18 cellular contexts compared by ENCODE assay signal in genomic region chr20:58227391-58228102, GRCh38. TPM values are rescaled to one million over a fixed set of nuclear protein-coding genes. Genes with fewer than 3 reads are reported as not detected.
DNase-seq lines count a peak whose midpoint lies in the region; ATAC-seq and TF ChIP-seq lines count a peak whose summit lies in the region.
"Had no signal": no experiment of that assay in that cellular context is flagged by ENCODE, and none has a peak within 500 bp of the region (broad histone marks: within the 10 kb centered on the region; RNA-seq: fewer than 3 reads in every experiment).

No MANE protein-coding gene starts in this region.

- no peak overlapping the region for H3K4me3 ChIP-seq in IMR-90 (ENCODE audit: insufficient read depth, low read depth, low read length)
- peak overlapping the region; percentile 49 for H3K4me3 ChIP-seq in osteoblast (ENCODE audit: insufficient read depth, low read length)
- no peak overlapping the region for H3K4me3 ChIP-seq in HAP-1
- H3K4me3 ChIP-seq: GM12878, psoas muscle had no signal

- no peak overlapping the region for H3K56ac ChIP-seq in IMR-90 (ENCODE audit: extremely low read depth, insufficient read depth, low read length)

- ATAC-seq in IMR-90 (ENCODE audit: low read depth): no peak
- ATAC-seq: GM12878 had no signal

- no peak overlapping the region for H4K5ac ChIP-seq in IMR-90 (ENCODE audit: low read depth, low read length)

- H3K4ac ChIP-seq in IMR-90 (ENCODE audit: low read depth, low read length): no peak overlapping the region

- H3K27me3 Mint-ChIP-seq in glutamatergic neuron (ENCODE audit: unreplicated experiment): peaks cover 28% of the 10 kb centered on the region

- H3K79me2 ChIP-seq in osteoblast (ENCODE audit: insufficient read depth, low read length): no peaks in the 10 kb centered on the region

- TF ChIP-seq CTCF in IMR-90 (conservative IDR thresholded peaks at IDR 0.05; ENCODE audit: low read depth, low read length): no peak
- TF ChIP-seq CTCF in glutamatergic neuron (IDR thresholded peaks at IDR 0.05; ENCODE audit: partially characterized antibody, unreplicated experiment): no peak
- no peak for TF ChIP-seq CTCF in osteoblast (IDR thresholded peaks at IDR 0.05; ENCODE audit: extremely low read depth, low read depth, low read length)

- no peaks in the 10 kb centered on the region for H3K9me1 ChIP-seq in IMR-90 (ENCODE audit: insufficient read depth, low read length)

- H3K27ac ChIP-seq in IMR-90 (ENCODE audit: insufficient read depth, low read length): no peak overlapping the region
- H3K27ac ChIP-seq in osteoblast (ENCODE audit: low read depth, low read length): no peak overlapping the region
- H3K27ac ChIP-seq: psoas muscle, upper lobe of left lung had no signal

- no TSS peak for BruUV-seq in IMR-90 (replicated peaks; lab: Mats Ljungman, UMichigan)

- H4K91ac ChIP-seq in IMR-90 (ENCODE audit: insufficient read depth, low read depth, low read length): no peak overlapping the region

- H2AFZ ChIP-seq in IMR-90 (replicated peaks; ENCODE audit: low read length, poor library complexity) (no peak overlapping the region), osteoblast (ENCODE audit: low read length) (no peak overlapping the region)

- H3K27me3 ChIP-seq in IMR-90 (ENCODE audit: control insufficient read depth, insufficient read depth, low read length): peaks cover 28% of the 10 kb centered on the region
- peaks cover 37% of the 10 kb centered on the region for H3K27me3 ChIP-seq in osteoblast (ENCODE audit: insufficient read depth, low read length)
- H3K27me3 ChIP-seq in HAP-1 (ENCODE audit: low read depth): peaks cover 79% of the 10 kb centered on the region

- no peak for DNase-seq in IMR-90
- DNase-seq in glutamatergic neuron: no peak
- no peak for DNase-seq in osteoblast (ENCODE audit: insufficient read length, low spot score, missing footprints)
- no peak for DNase-seq in HAP-1 (ENCODE audit: low spot score in 2 of 2)
- DNase-seq in dermis blood vessel endothelial cell: no peak
- DNase-seq in activated gamma-delta T cell treated with Interleukin-2 at 50 U/mL for 16 hours: no peak
- DNase-seq: activated CD4-positive, alpha-beta T cell treated with anti-CD3 and anti-CD28 coated beads for 48 hours; CD4-positive, CD25-positive, alpha-beta regulatory T cell; NCI-H2107; NCI-H82; psoas muscle; RPMI8226 had no signal

- H2BK120ac ChIP-seq in IMR-90 (ENCODE audit: low read depth, low read length): no peak overlapping the region

- peak overlapping the region; percentile 43; the same call in 1 of the 2 replicates for H3K23ac ChIP-seq in IMR-90 (ENCODE audit: low read depth, low read length)

- 100% methylated on average over 2 of the region's 5 CpGs; no CpG with 5 or more reads in 1 of the 2 experiments for WGBS in IMR-90 (ENCODE audit: extremely low coverage in 2 of 2, insufficient read length in 1 of 2), 2 experiments

- no peak overlapping the region for H4K8ac ChIP-seq in IMR-90 (ENCODE audit: low read depth in 2 of 2, low read length in 2 of 2)

- H2AK5ac ChIP-seq in IMR-90 (ENCODE audit: low read depth, low read length): no peak overlapping the region

- dilution Hi-C loops in IMR-90 (cut with HindIII; ENCODE audit: low sequenced_read_pairs, unreplicated experiment): loop anchor here (25.0 kb wide), 1 partner anchor 435 kb away; the partner anchor contains the start of gene STX16

- H3K4me2 ChIP-seq in IMR-90 (ENCODE audit: low read depth, low read length) (no peak overlapping the region; the same call in 1 of the 2 replicates), osteoblast (ENCODE audit: insufficient read depth, low read length) (peak overlapping the region; percentile 71)

- no peaks in the 10 kb centered on the region for H3K9me3 ChIP-seq in ES-I3 (ENCODE audit: control insufficient read depth, insufficient read depth, low read length)
- peaks cover 2% of the 10 kb centered on the region; the same call in 1 of the 2 replicates for H3K9me3 ChIP-seq in IMR-90 (ENCODE audit: control insufficient read depth, insufficient read depth, low read length)
- H3K9me3 ChIP-seq in osteoblast (ENCODE audit: low read depth, low read length): no peaks in the 10 kb centered on the region
- H3K9me3 ChIP-seq in HAP-1: no peaks in the 10 kb centered on the region
- H3K9me3 ChIP-seq: psoas muscle, upper lobe of left lung had no signal

- in situ Hi-C loops in IMR-90 (cut with MboI; ENCODE audit: low sequenced_read_pairs) (loop anchor here (10.0 to 25.0 kb wide), 2 partner anchors 627 to 810 kb away; partner anchors contain the start of genes ATP5F1E, GNAS, GNAS-AS1 and PRELID3B), HAP-1 (cut with MboI; ENCODE audit: low sequenced_read_pairs) (loop anchor here (25.0 kb wide), 1 partner anchor 460 kb away; the partner anchor contains the start of gene NPEPL1)

- H3K9me3 Mint-ChIP-seq in glutamatergic neuron (ENCODE audit: unreplicated experiment): peaks cover 8% of the 10 kb centered on the region

- intact Hi-C loops in IMR-90 (cut with micrococcal nuclease): no loop called here

- peaks cover 10% of the 10 kb centered on the region for H3K36me3 Mint-ChIP-seq in glutamatergic neuron (ENCODE audit: unreplicated experiment)

- H2BK5ac ChIP-seq in IMR-90 (ENCODE audit: low read depth, low read length, poor library complexity, severe bottlenecking): no peak overlapping the region

- peak overlapping the region; percentile 4 for H3K27ac Mint-ChIP-seq in glutamatergic neuron (ENCODE audit: unreplicated experiment)

- no peak overlapping the region for H2BK15ac ChIP-seq in IMR-90 (ENCODE audit: low read depth, low read length)

- peaks cover 7% of the 10 kb centered on the region for H3K4me1 Mint-ChIP-seq in glutamatergic neuron (ENCODE audit: low read depth, unreplicated experiment)

- CTCF ChIA-PET in IMR-90 (lab: Yijun Ruan, JAX): no interaction called here

- H3K4me3 Mint-ChIP-seq in glutamatergic neuron (ENCODE audit: unreplicated experiment): peak overlapping the region; percentile 82

- TF ChIP-seq RAD21 in IMR-90 (IDR thresholded peaks at IDR 0.05; ENCODE audit: low read length): no peak

- H3K4me1 ChIP-seq in ES-I3 (ENCODE audit: insufficient read depth, low read length) (no peaks in the 10 kb centered on the region), IMR-90 (ENCODE audit: control insufficient read depth, insufficient read depth, low read length) (no peaks in the 10 kb centered on the region), osteoblast (ENCODE audit: insufficient read depth, low read length) (peaks cover 6% of the 10 kb centered on the region), HAP-1 (no peaks in the 10 kb centered on the region)

- POLR2A ChIA-PET in IMR-90 (lab: Charles Lee; ENCODE audit: unreplicated experiment): no interaction called here

- H4K20me1 ChIP-seq in IMR-90 (ENCODE audit: insufficient read depth, low read length) (no peaks in the 10 kb centered on the region; the same call in 1 of the 2 replicates), osteoblast (ENCODE audit: insufficient read depth, low read length) (peaks cover 4% of the 10 kb centered on the region)

- no peak overlapping the region for H2BK20ac ChIP-seq in IMR-90 (ENCODE audit: low read depth, low read length)

- 0 out of 2 replicates have a peak, but pooled peaks have one; percentile 14 for TF ChIP-seq POLR2A in IMR-90 (IDR thresholded peaks at IDR 0.05; ENCODE audit: low read depth, low read length)

- no peak overlapping the region for H3K18ac ChIP-seq in IMR-90 (ENCODE audit: low read depth, low read length)

- no peaks in the 10 kb centered on the region for H3K36me3 ChIP-seq in ES-I3 (ENCODE audit: insufficient read depth, low read length)
- H3K36me3 ChIP-seq in IMR-90 (ENCODE audit: control insufficient read depth, insufficient read depth, low read length): peaks cover 1% of the 10 kb centered on the region; the same call in 1 of the 2 replicates
- H3K36me3 ChIP-seq in osteoblast (ENCODE audit: insufficient read depth, low read length): peaks cover 12% of the 10 kb centered on the region
- no peaks in the 10 kb centered on the region for H3K36me3 ChIP-seq in HAP-1 (replicated peaks)

- H3K9ac ChIP-seq in ES-I3 (ENCODE audit: low read depth, low read length) (peak overlapping the region; percentile 44; the same call in 1 of the 2 replicates), IMR-90 (ENCODE audit: low read depth, low read length) (no peak overlapping the region)

- no peak overlapping the region for H3K14ac ChIP-seq in IMR-90 (replicated peaks; ENCODE audit: low read depth, low read length)

- H2AK9ac ChIP-seq in IMR-90 (replicated peaks; ENCODE audit: low read depth, low read length, poor library complexity): no peak overlapping the region

- H3K79me1 ChIP-seq in IMR-90 (ENCODE audit: low read depth in 1 of 2, low read length in 2 of 2): no peaks in the 10 kb centered on the region

TF ChIP-seq in IMR-90, 13 proteins besides CTCF, POLR2A, EP300 and RAD21 (continues in another document):
- TF ChIP-seq CHD1 (IDR thresholded peaks at IDR 0.05; ENCODE audit: low read depth, low read length) (no peak), MAZ (IDR thresholded peaks at IDR 0.05; ENCODE audit: borderline replicate concordance, low read depth, low read length) (no peak), SMC3 (IDR thresholded peaks at IDR 0.05; ENCODE audit: low read depth, low read length) (no peak), USF2 (IDR thresholded peaks at IDR 0.05; ENCODE audit: low read depth, low read length) (no peak), NFE2L2 (IDR thresholded peaks at IDR 0.05; ENCODE audit: low read depth, low read length) (no peak), MAFK (IDR thresholded peaks at IDR 0.05; ENCODE audit: low read depth, low read length) (no peak)

RNA-seq across cellular contexts. Expression of gene ANKRD60, which starts 0.9 kb away (rescaled TPM):
- total RNA-seq in IMR-90 (2012; rRNA removed) (not detected in 2 replicates), glutamatergic neuron (ENCODE audit: unreplicated experiment) (not detected), osteoblast (not detected in 2 replicates), dermis blood vessel endothelial cell (0.09 TPM in 1 of 2 replicates, not detected in the other)
- polyA plus RNA-seq in IMR-90 (2012; rRNA removed): not detected in 2 replicates
- not detected in 2 replicates for polyA plus RNA-seq in IMR-90 (2012; cell fraction: cytosol; rRNA removed)
- polyA plus RNA-seq in IMR-90 (2012; cell fraction: nucleus; rRNA removed; ENCODE audit: low replicate concordance): not detected in 2 replicates
- total RNA-seq: CD4-positive, CD25-positive, alpha-beta regulatory T cell; GM12878; HT1080; mesenteric fat pad; psoas muscle; T-helper 1 cell treated with Interleukin-12 subunit alpha and Interleukin-12 subunit beta and Interleukin-4 antibody, amounts not matched to agents 30 ng/mL and 1 ng/mL, for 36 hours; upper lobe of left lung had no signal
- polyA plus RNA-seq: CD4-positive, CD25-positive, alpha-beta regulatory T cell; GM12878; psoas muscle had no signal
